ENCODE assay signal across 1 cellular context in the genomic region with DNA sequence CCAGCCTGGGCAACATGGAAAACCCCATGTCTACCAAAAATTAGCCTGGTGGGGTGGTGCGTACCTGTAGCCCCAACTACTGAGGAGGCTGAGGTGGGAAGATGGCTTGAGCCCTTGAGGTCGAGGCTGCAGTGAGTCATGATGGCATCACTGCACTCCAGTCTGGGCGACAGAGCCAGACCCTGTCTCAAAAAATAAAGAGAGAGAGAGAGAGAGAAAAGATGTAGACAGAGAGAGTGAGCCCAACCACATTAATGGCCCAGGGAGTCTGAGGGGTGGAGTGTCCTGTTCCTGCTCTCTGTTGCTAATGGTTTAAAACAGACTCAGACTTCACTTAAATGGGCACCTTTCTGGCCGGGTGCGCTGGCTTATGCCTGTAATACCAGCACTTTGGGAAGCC.
TF ChIP-seq lines count a peak whose summit lies in the region.

No MANE protein-coding gene starts in this region.

TF ChIP-seq in neural cell, 6 proteins besides CTCF, POLR2A, EP300 and RAD21 (continued from another document):
- TF ChIP-seq, protein P1, sequence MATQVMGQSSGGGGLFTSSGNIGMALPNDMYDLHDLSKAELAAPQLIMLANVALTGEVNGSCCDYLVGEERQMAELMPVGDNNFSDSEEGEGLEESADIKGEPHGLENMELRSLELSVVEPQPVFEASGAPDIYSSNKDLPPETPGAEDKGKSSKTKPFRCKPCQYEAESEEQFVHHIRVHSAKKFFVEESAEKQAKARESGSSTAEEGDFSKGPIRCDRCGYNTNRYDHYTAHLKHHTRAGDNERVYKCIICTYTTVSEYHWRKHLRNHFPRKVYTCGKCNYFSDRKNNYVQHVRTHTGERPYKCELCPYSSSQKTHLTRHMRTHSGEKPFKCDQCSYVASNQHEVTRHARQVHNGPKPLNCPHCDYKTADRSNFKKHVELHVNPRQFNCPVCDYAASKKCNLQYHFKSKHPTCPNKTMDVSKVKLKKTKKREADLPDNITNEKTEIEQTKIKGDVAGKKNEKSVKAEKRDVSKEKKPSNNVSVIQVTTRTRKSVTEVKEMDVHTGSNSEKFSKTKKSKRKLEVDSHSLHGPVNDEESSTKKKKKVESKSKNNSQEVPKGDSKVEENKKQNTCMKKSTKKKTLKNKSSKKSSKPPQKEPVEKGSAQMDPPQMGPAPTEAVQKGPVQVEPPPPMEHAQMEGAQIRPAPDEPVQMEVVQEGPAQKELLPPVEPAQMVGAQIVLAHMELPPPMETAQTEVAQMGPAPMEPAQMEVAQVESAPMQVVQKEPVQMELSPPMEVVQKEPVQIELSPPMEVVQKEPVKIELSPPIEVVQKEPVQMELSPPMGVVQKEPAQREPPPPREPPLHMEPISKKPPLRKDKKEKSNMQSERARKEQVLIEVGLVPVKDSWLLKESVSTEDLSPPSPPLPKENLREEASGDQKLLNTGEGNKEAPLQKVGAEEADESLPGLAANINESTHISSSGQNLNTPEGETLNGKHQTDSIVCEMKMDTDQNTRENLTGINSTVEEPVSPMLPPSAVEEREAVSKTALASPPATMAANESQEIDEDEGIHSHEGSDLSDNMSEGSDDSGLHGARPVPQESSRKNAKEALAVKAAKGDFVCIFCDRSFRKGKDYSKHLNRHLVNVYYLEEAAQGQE (IDR thresholded peaks at IDR 0.05; ENCODE audit: borderline replicate concordance), result no peak
- no peak for TF ChIP-seq SMC3 (conservative IDR thresholded peaks at IDR 0.05; ENCODE audit: poor library complexity)
- no peak for TF ChIP-seq MXI1 (conservative IDR thresholded peaks at IDR 0.05; ENCODE audit: poor library complexity, severe bottlenecking)
- no peak for TF ChIP-seq EZH2 (IDR thresholded peaks at IDR 0.05; ENCODE audit: borderline replicate concordance, insufficient read depth, low read length, poor library complexity, severe bottlenecking)
- no peak for TF ChIP-seq POLR2AphosphoS5 (IDR thresholded peaks at IDR 0.05)
